25 cellular contexts compared by ENCODE assay signal in genomic region chr5:3307982-3308621, GRCh38.
"Had no signal": no experiment of that assay in that cellular context is flagged by ENCODE, and none has a peak within 500 bp of the region (broad histone marks: within the 10 kb centered on the region; RNA-seq: fewer than 3 reads in every experiment).

No MANE protein-coding gene starts in this region.

- H3K79me2 ChIP-seq: parathyroid adenoma had no signal

- H3K36me3 Mint-ChIP-seq: memory B cell, natural killer cell had no signal

- H3K4me1 Mint-ChIP-seq: memory B cell; natural killer cell; stimulated activated naive CD8-positive, alpha-beta T cell treated with anti-CD3 and anti-CD28 coated beads, Interleukin-15, amount 100 ng/mL, for 72 hours had no signal

- H3K27me3 ChIP-seq: heart right ventricle, neutrophil, right lobe of liver, suprapubic skin, transverse colon, upper lobe of right lung, vagina had no signal

- H3K27ac ChIP-seq: dorsolateral prefrontal cortex, heart right ventricle, neutrophil, parathyroid adenoma, right lobe of liver, suprapubic skin, transverse colon, upper lobe of right lung, vagina had no signal

- H3K36me3 ChIP-seq: heart right ventricle, neutrophil, right lobe of liver, suprapubic skin, transverse colon, upper lobe of right lung, vagina had no signal

- H3K4me3 Mint-ChIP-seq: memory B cell; natural killer cell; neural crest cell; stimulated activated naive CD8-positive, alpha-beta T cell treated with anti-CD3 and anti-CD28 coated beads, Interleukin-15, amount 100 ng/mL, for 72 hours had no signal

- H2AFZ ChIP-seq: parathyroid adenoma had no signal

- H3K4me1 ChIP-seq: parathyroid adenoma, right lobe of liver, transverse colon, upper lobe of right lung, vagina had no signal

- H3K27ac Mint-ChIP-seq: memory B cell; natural killer cell; progenitor cell of endocrine pancreas; stimulated activated naive CD8-positive, alpha-beta T cell treated with anti-CD3 and anti-CD28 coated beads, Interleukin-15, amount 100 ng/mL, for 72 hours had no signal

- ATAC-seq: heart right ventricle; left lobe of liver; natural killer cell; right lobe of liver; stimulated activated naive CD8-positive, alpha-beta T cell treated with anti-CD3 and anti-CD28 coated beads, Interleukin-15, amount 100 ng/mL, for 72 hours; upper lobe of right lung had no signal

- H3K4me3 ChIP-seq: dorsolateral prefrontal cortex, heart right ventricle, lung, right lobe of liver, suprapubic skin, transverse colon, upper lobe of right lung, vagina had no signal

- H3K27me3 Mint-ChIP-seq: memory B cell, progenitor cell of endocrine pancreas had no signal

- H3K9me3 ChIP-seq: neutrophil, right lobe of liver, suprapubic skin, transverse colon, upper lobe of right lung had no signal

- H3K9ac ChIP-seq: parathyroid adenoma had no signal

- DNase-seq: dorsolateral prefrontal cortex; effector CD4-positive, alpha-beta T cell; foreskin melanocyte; glutamatergic neuron; heart right ventricle; hippocampal formation; natural killer cell; right lobe of liver; small intestine; stimulated activated CD4-positive, alpha-beta T cell treated with anti-CD3 and anti-CD28 coated beads, Interleukin-15, amount 100 ng/mL, for 24 hours; stimulated activated CD4-positive, alpha-beta T cell treated with anti-CD3 and anti-CD28 coated beads, Interleukin-2, amount 100 ng/mL, for 48 hours; stimulated activated CD8-positive, alpha-beta memory T cell treated with anti-CD3 and anti-CD28 coated beads, Interleukin-4, amount 100 ng/mL, for 48 hours; stimulated activated naive CD4-positive, alpha-beta T cell; stimulated activated naive CD8-positive, alpha-beta T cell treated with anti-CD3 and anti-CD28 coated beads, Interleukin-15, amount 100 ng/mL, for 72 hours; transverse colon; upper lobe of right lung had no signal
